In genomic region chr11:77637345-77638165, GRCh38 we compare ENCODE assay signal across 8 cellular contexts. TPM values are rescaled to one million over a fixed set of nuclear protein-coding genes. Genes with fewer than 3 reads are reported as not detected.
DNase-seq lines count a peak whose midpoint lies in the region; TF ChIP-seq lines count a peak whose summit lies in the region.

CLNS1A (minus strand) TSS chr11:77637794; CDS start chr11:77637714, 80 bp downstream.

- H3K27ac Mint-ChIP-seq in H9 = peak within 1 kb of the TSS; percentile 96 to 99 (median 98)

- no peak within 1 kb of the TSS for H2AK5ac ChIP-seq in H9 (ENCODE audit: insufficient read length, low read length)

- no peak within 1 kb of the TSS for H2BK5ac ChIP-seq in H9 (ENCODE audit: insufficient read length, low read length)

- H3K4me3 ChIP-seq in MG63 (peak within 1 kb of the TSS; percentile 93), neuron (ENCODE audit: low read length) (peak within 1 kb of the TSS; percentile 73), subcutaneous abdominal adipose tissue (ENCODE audit: low read depth in 1 of 5, low read length in 5 of 5) (peak within 1 kb of the TSS; percentile 92 to 96 (median 94))

- no peak within 1 kb of the TSS for H4K8ac ChIP-seq in H9 (replicated peaks; ENCODE audit: insufficient read length, low read depth, low read length)

- H4K91ac ChIP-seq in H9 (ENCODE audit: insufficient read length, low read depth, low read length) = no peak within 1 kb of the TSS

- H3K79me2 ChIP-seq in H9 (ENCODE audit: insufficient read depth, low read length) = peaks cover 16% of the 10 kb centered on the region

- no peak within 1 kb of the TSS for H3K56ac ChIP-seq in H9 (ENCODE audit: insufficient read length, low read depth, low read length)

- peak within 1 kb of the TSS; percentile 81 for H3K9ac ChIP-seq in H9 (ENCODE audit: extremely low read depth, insufficient read length, low read length)
- H3K9ac ChIP-seq in subcutaneous abdominal adipose tissue (ENCODE audit: low read length in 5 of 5) = peak within 1 kb of the TSS; percentile 86 to 97 (median 90)

- H3K23me2 ChIP-seq in H9 (ENCODE audit: insufficient read length, low read depth, low read length, poor library complexity, severe bottlenecking) = peaks cover 16% of the 10 kb centered on the region

- H2BK12ac ChIP-seq in H9 (ENCODE audit: insufficient read length, low read depth, low read length) = no peak within 1 kb of the TSS

- peaks cover 0 to 3% of the 10 kb centered on the region in 2 experiments; a peak in 3 of 5 replicates for H3K9me3 Mint-ChIP-seq in H9

- H2BK15ac ChIP-seq in H9 (ENCODE audit: low read depth, low read length) = no peak within 1 kb of the TSS

- H3K36me3 ChIP-seq in MG63 (peaks cover 11% of the 10 kb centered on the region), neuron (ENCODE audit: insufficient read depth, low read length) (no peaks in the 10 kb centered on the region), subcutaneous abdominal adipose tissue (ENCODE audit: control insufficient read depth in 5 of 5, insufficient read depth in 5 of 5, low read length in 5 of 5) (no peaks in the 10 kb centered on the region)

- TF ChIP-seq CTCF in H9 (conservative IDR thresholded peaks at IDR 0.05) = no peak

- H3K14ac ChIP-seq in H9 (ENCODE audit: insufficient read depth, low read length) = peak within 1 kb of the TSS; percentile 92

- no peak within 1 kb of the TSS for H2BK120ac ChIP-seq in H9 (ENCODE audit: low read depth, low read length, poor library complexity, severe bottlenecking)

- peaks cover 15 to 18% of the 10 kb centered on the region in 2 experiments for H3K4me1 Mint-ChIP-seq in H9

- H3K4ac ChIP-seq in H9 (ENCODE audit: low read depth, low read length) = no peak within 1 kb of the TSS

- H4K5ac ChIP-seq in H9 (ENCODE audit: insufficient read length, low read depth, low read length) = no peak within 1 kb of the TSS

- peak within 1 kb of the TSS; percentile 92 for H3K4me2 ChIP-seq in H9 (ENCODE audit: insufficient read depth, insufficient read length, low read length)

- no peak within 1 kb of the TSS for H2AFZ ChIP-seq in H9 (ENCODE audit: low read length)
- H2AFZ ChIP-seq in neuron (ENCODE audit: low read depth, low read length) = peak within 1 kb of the TSS; percentile 56

- peak within 1 kb of the TSS; percentile 93 to 94 for H3K4me3 Mint-ChIP-seq in H9

- peaks cover 7% of the 10 kb centered on the region for H3K79me1 ChIP-seq in H9 (ENCODE audit: insufficient read depth, low read depth, low read length, poor library complexity, severe bottlenecking)

- no CpG with 5 or more reads among the region's 41 CpGs for WGBS in H9 (ENCODE audit: extremely low coverage, insufficient read length, low lambda C conversion rate)

- H3K18ac ChIP-seq in H9 (ENCODE audit: insufficient read length, low read depth, low read length) = peak within 1 kb of the TSS; percentile 91

- H3K27me3 ChIP-seq in H9 (ENCODE audit: insufficient read depth, low read length) (no peaks in the 10 kb centered on the region), MG63 (no peaks in the 10 kb centered on the region), neuron (ENCODE audit: insufficient read depth, low read length) (no peaks in the 10 kb centered on the region), subcutaneous abdominal adipose tissue (ENCODE audit: control insufficient read depth in 5 of 5, insufficient read depth in 4 of 5, low read length in 5 of 5) (no peaks in the 10 kb centered on the region)

- H4K20me1 ChIP-seq in H9 (ENCODE audit: control insufficient read depth, insufficient read depth, insufficient read length) = no peaks in the 10 kb centered on the region

- H3K27me3 Mint-ChIP-seq in H9 (ENCODE audit: low read depth) = no peaks in the 10 kb centered on the region; the same call in 1 of the 2 replicates

- H3K27ac ChIP-seq in H9 (ENCODE audit: insufficient read length, low read depth, low read length) (peak within 1 kb of the TSS; percentile 55), subcutaneous abdominal adipose tissue (ENCODE audit: low read depth, low read length) (peak within 1 kb of the TSS; percentile 84)

- H3K36me3 Mint-ChIP-seq in H9 (ENCODE audit: insufficient read depth in 1 of 3, low read depth in 3 of 3) = peaks cover 14 to 17% (median 17%) of the 10 kb centered on the region in 3 experiments

- no peak within 1 kb of the TSS for H2BK20ac ChIP-seq in H9 (ENCODE audit: low read depth, low read length, poor library complexity, severe bottlenecking)

- DNase-seq in ELR (ENCODE audit: low read depth) (peak; percentile 93), H9 (peak; percentile 85), MG63 (peak; percentile 91), SIG-M5 treated with dmso at 0.1 percent for 504 hours (lab: John Stamatoyannopoulos, UW; ENCODE audit: unreplicated experiment) (peak; percentile 97), foreskin melanocyte (peak; percentile 90)
- DNase-seq in activated gamma-delta T cell treated with anti-CD3 and anti-CD28 coated beads, Interleukin-2, amount 50 U/mL, for 16 hours (ENCODE audit: low read depth) = peak; percentile 72

- no peaks in the 10 kb centered on the region for H3K9me3 ChIP-seq in H9 (ENCODE audit: control insufficient read depth, low read depth, low read length)
- no peaks in the 10 kb centered on the region for H3K9me3 ChIP-seq in MG63
- H3K9me3 ChIP-seq in neuron (ENCODE audit: low read length) = no peaks in the 10 kb centered on the region
- no peaks in the 10 kb centered on the region for H3K9me3 ChIP-seq in subcutaneous abdominal adipose tissue (ENCODE audit: control insufficient read depth in 5 of 5, low read length in 5 of 5)

- H3K4me1 ChIP-seq in H9 (ENCODE audit: insufficient read depth, low read length) (no peaks in the 10 kb centered on the region), neuron (ENCODE audit: insufficient read depth, low read length) (peaks cover 13% of the 10 kb centered on the region), subcutaneous abdominal adipose tissue (ENCODE audit: control insufficient read depth in 5 of 5, insufficient read depth in 5 of 5, low read length in 5 of 5) (peaks cover 5 to 29% (median 23%) of the 10 kb centered on the region in 5 donors)

- H3T11ph ChIP-seq in H9 (ENCODE audit: low read length) = no peak within 1 kb of the TSS

- H3K23ac ChIP-seq in H9 (ENCODE audit: insufficient read length, low read depth, low read length) = no peak within 1 kb of the TSS

RNA-seq across cellular contexts. Expression of gene CLNS1A, which starts in this region (rescaled TPM):
- 152 and 165 TPM in 2 replicates for total RNA-seq in H9 (2021)
- 365 and 379 TPM in 2 replicates for total RNA-seq in MG63 (2014; rRNA removed; shearing (Covaris generic); ENCODE audit: low replicate concordance)

Comparison
In these comparisons a context has a peak if more than half of its experiments do, and no peak if none do; other contexts are left out.
1. Peak in every context shown above with its lines: DNase-seq, H3K4me3 ChIP-seq and H3K27ac ChIP-seq.